In the genomic region with DNA sequence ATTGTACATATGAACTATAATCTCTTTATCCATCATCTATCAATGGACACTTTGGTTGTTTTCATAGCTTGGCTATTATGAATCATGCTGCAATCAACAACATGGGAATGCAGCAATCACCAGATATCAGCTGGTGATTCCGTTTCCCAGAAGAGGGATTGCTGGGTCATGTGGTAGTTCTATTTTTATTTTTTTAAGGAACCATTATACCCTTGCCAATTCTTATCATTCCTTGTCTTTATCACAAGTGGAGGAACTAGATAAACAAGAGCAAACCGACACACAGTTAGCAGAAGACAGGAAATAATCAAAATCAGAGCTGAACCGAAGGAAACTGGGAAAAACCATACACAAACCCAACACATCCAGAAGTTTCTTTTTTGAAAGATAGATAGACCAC, we compare ENCODE assay signal across 3 cellular contexts.
TF ChIP-seq lines count a peak whose summit lies in the region.

No MANE protein-coding gene starts in this region.

TF ChIP-seq in liver, 16 proteins besides CTCF, POLR2A, EP300 and RAD21:
- TF ChIP-seq, protein P1, sequence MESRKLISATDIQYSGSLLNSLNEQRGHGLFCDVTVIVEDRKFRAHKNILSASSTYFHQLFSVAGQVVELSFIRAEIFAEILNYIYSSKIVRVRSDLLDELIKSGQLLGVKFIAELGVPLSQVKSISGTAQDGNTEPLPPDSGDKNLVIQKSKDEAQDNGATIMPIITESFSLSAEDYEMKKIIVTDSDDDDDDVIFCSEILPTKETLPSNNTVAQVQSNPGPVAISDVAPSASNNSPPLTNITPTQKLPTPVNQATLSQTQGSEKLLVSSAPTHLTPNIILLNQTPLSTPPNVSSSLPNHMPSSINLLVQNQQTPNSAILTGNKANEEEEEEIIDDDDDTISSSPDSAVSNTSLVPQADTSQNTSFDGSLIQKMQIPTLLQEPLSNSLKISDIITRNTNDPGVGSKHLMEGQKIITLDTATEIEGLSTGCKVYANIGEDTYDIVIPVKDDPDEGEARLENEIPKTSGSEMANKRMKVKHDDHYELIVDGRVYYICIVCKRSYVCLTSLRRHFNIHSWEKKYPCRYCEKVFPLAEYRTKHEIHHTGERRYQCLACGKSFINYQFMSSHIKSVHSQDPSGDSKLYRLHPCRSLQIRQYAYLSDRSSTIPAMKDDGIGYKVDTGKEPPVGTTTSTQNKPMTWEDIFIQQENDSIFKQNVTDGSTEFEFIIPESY (IDR thresholded peaks at IDR 0.05), result no peak
- TF ChIP-seq NR2F2 (IDR thresholded peaks at IDR 0.05), result peak; percentile 11

TF ChIP-seq in HepG2, 621 proteins besides CTCF, POLR2A, EP300 and RAD21 (continued from another document):
- TF ChIP-seq FOXO4 (CRISPR knock-in tag; conservative IDR thresholded peaks at IDR 0.05) (no peak), CCDC6 (CRISPR knock-in tag; IDR thresholded peaks at IDR 0.05) (no peak), ETS1 (CRISPR knock-in tag; IDR thresholded peaks at IDR 0.05) (no peak), MBD4 (IDR thresholded peaks at IDR 0.05; ENCODE audit: borderline replicate concordance, low read length) (no peak), MIER3 (CRISPR knock-in tag; IDR thresholded peaks at IDR 0.05; ENCODE audit: borderline replicate concordance) (no peak), TGIF2 (CRISPR knock-in tag; IDR thresholded peaks at IDR 0.05) (no peak), ZNF746 (CRISPR knock-in tag; IDR thresholded peaks at IDR 0.05) (no peak), ZNF484 (CRISPR knock-in tag; IDR thresholded peaks at IDR 0.05; ENCODE audit: borderline replicate concordance, low read depth) (no peak), THYN1 (CRISPR knock-in tag; IDR thresholded peaks at IDR 0.05; ENCODE audit: borderline replicate concordance, low read depth) (no peak), PBX3 (CRISPR knock-in tag; IDR thresholded peaks at IDR 0.05; ENCODE audit: borderline replicate concordance) (no peak), ZSCAN5A (CRISPR knock-in tag; IDR thresholded peaks at IDR 0.05; ENCODE audit: borderline replicate concordance) (no peak), ZNF468 (CRISPR knock-in tag; IDR thresholded peaks at IDR 0.05) (no peak), ZNF660 (CRISPR knock-in tag; IDR thresholded peaks at IDR 0.05; ENCODE audit: borderline replicate concordance, low read depth) (no peak), ZNF329 (CRISPR knock-in tag; IDR thresholded peaks at IDR 0.05; ENCODE audit: low read depth) (no peak), NFIB (CRISPR knock-in tag; IDR thresholded peaks at IDR 0.05; ENCODE audit: borderline replicate concordance) (no peak), SIX4 (CRISPR knock-in tag; IDR thresholded peaks at IDR 0.05) (no peak)
- TF ChIP-seq, protein P2, sequence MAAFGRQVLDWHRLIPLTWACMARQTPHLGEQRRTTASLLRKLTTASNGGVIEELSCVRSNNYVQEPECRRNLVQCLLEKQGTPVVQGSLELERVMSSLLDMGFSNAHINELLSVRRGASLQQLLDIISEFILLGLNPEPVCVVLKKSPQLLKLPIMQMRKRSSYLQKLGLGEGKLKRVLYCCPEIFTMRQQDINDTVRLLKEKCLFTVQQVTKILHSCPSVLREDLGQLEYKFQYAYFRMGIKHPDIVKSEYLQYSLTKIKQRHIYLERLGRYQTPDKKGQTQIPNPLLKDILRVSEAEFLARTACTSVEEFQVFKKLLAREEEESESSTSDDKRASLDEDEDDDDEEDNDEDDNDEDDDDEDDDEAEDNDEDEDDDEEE (CRISPR knock-in tag; IDR thresholded peaks at IDR 0.05), result no peak

TF ChIP-seq in WTC11, 78 proteins besides CTCF, POLR2A, EP300 and RAD21 (continued from another document):
- no peak for TF ChIP-seq HMGXB4 (CRISPR knock-in tag; IDR thresholded peaks at IDR 0.05)
- TF ChIP-seq SP1 (CRISPR knock-in tag; conservative IDR thresholded peaks at IDR 0.05), result no peak
- TF ChIP-seq GTF2I (CRISPR knock-in tag; conservative IDR thresholded peaks at IDR 0.05), result no peak
- no peak for TF ChIP-seq RELA (CRISPR knock-in tag; IDR thresholded peaks at IDR 0.05; ENCODE audit: borderline replicate concordance)
- TF ChIP-seq ZBTB21 (CRISPR knock-in tag; IDR thresholded peaks at IDR 0.05; ENCODE audit: borderline replicate concordance), result no peak
- TF ChIP-seq HMGA2 (CRISPR knock-in tag; IDR thresholded peaks at IDR 0.05), result no peak
TF ChIP-seq in WTC11: peak in this region for 0.
